In the genomic region with DNA sequence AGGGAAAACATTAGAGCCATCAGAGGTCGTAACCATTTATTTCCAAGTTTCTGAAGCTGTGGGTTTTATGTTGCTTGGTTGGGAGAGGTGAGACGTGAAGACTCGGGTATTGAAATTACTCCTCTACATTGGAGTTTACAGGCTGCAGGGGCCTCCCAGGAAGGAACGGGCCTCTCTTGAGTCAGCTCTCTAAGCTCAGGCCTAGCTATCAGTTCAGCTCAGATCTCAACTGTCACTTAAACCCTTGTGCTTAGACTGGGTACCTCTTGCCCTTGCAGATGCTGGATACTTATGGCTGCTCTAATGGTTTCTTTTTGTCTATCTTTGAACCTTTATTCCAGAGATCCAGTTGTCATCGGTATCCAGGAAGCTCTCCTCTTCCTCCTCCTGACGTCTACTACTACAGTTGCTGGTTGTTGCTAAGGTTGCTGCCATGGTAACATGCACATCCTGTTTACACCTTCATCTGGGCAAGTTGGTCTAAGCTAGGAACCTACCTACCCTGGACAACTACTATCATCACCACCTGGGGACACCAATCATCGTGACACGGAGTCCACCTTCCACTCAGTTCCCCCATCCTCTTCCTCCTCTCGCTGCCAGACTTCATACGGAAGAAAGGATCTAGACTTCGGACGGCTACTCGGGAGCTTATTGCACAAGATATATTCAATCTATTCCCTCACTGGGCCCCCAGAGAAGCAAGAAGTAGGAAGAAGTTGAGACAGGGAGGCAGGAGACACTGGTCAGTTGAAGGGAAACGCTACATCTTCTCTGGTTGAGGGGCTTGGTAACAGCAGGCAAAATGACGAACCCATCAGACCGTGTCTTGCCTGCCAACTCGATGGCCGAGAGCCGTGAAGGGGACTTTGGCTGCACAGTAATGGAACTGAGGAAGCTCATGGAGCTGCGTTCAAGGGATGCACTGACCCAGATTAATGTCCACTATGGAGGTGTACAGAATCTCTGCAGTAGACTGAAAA, we compare ENCODE assay signal across 8 cellular contexts. TPM values are rescaled to one million over a fixed set of nuclear protein-coding genes. Genes with fewer than 3 reads are reported as not detected.
DNase-seq lines count a peak whose midpoint lies in the region; ATAC-seq and TF ChIP-seq lines count a peak whose summit lies in the region.

No MANE protein-coding gene starts in this region.

- peaks cover 24% of the 10 kb centered on the region for H3K36me3 Mint-ChIP-seq in activated CD4-positive, alpha-beta T cell treated with anti-CD3 and anti-CD28 coated beads for 36 hours (ENCODE audit: low read depth)
- H3K36me3 Mint-ChIP-seq in activated CD8-positive, alpha-beta T cell treated with anti-CD3 and anti-CD28 coated beads, Interleukin-2, amount 10 ng/mL, durations not matched to agents 7 days and 5 days (ENCODE audit: low read depth) = peaks cover 64% of the 10 kb centered on the region
- peaks cover 15 to 43% (median 17%) of the 10 kb centered on the region in 3 donors for H3K36me3 Mint-ChIP-seq in immature natural killer cell

- no peak for TF ChIP-seq POLR2A in testis (IDR thresholded peaks at IDR 0.05)
- no peak for TF ChIP-seq POLR2A in thyroid gland (IDR thresholded peaks at IDR 0.05)

- peak overlapping the region; percentile 80 for H3K27ac Mint-ChIP-seq in activated CD4-positive, alpha-beta T cell treated with anti-CD3 and anti-CD28 coated beads for 36 hours
- H3K27ac Mint-ChIP-seq in activated CD8-positive, alpha-beta T cell treated with anti-CD3 and anti-CD28 coated beads, Interleukin-2, amount 10 ng/mL, durations not matched to agents 7 days and 5 days = peak overlapping the region; percentile 72
- H3K27ac Mint-ChIP-seq in immature natural killer cell = peak overlapping the region; percentile 91 to 96 (median 92)

- no peak for TF ChIP-seq CTCF in testis (IDR thresholded peaks at IDR 0.05)
- TF ChIP-seq CTCF in thyroid gland (IDR thresholded peaks at IDR 0.05) = no peak

- H3K9me3 Mint-ChIP-seq in activated CD4-positive, alpha-beta T cell treated with anti-CD3 and anti-CD28 coated beads for 36 hours (ENCODE audit: low read depth) = no peaks in the 10 kb centered on the region
- no peaks in the 10 kb centered on the region for H3K9me3 Mint-ChIP-seq in activated CD8-positive, alpha-beta T cell treated with anti-CD3 and anti-CD28 coated beads, Interleukin-2, amount 10 ng/mL, durations not matched to agents 7 days and 5 days (ENCODE audit: insufficient read depth)
- H3K9me3 Mint-ChIP-seq in immature natural killer cell = no peaks in the 10 kb centered on the region

- no peak overlapping the region for H3K27ac ChIP-seq in testis
- no peak overlapping the region for H3K27ac ChIP-seq in thyroid gland

- 81 to 86% methylated on average over 20 of the region's 20 CpGs for WGBS in testis, 2 donors
- 82 to 83% methylated on average over 20 of the region's 20 CpGs for WGBS in thyroid gland, 2 donors

- H3K27me3 ChIP-seq in testis = no peaks in the 10 kb centered on the region
- H3K27me3 ChIP-seq in thyroid gland = no peaks in the 10 kb centered on the region

- CTCF ChIA-PET in activated CD4-positive, alpha-beta T cell treated with anti-CD3 and anti-CD28 coated beads for 36 hours (lab: Charles Lee) = interaction anchor here (0.5 to 2.4 kb wide), 18 partner anchors 8 to 415 kb away, joined by 3 to 19 read pairs (median 4); a partner anchor contains a TSS
- CTCF ChIA-PET in activated CD8-positive, alpha-beta T cell treated with anti-CD3 and anti-CD28 coated beads, Interleukin-2, amount 10 ng/mL, durations not matched to agents 7 days and 5 days (lab: Charles Lee) = interaction anchor here (0.9 to 11.6 kb wide), 12 partner anchors 9 to 63 kb away, joined by 3 to 87 read pairs (median 4); a partner anchor contains a TSS

- intact Hi-C loops in activated CD4-positive, alpha-beta T cell treated with anti-CD3 and anti-CD28 coated beads for 36 hours (cut with DNase I, micrococcal nuclease) = loop anchor here in 1 of 2 experiments (1.0 to 2.0 kb wide), 3 partner anchors 29 to 56 kb away; a partner anchor contains a TSS
- intact Hi-C loops in testis (cut with DNase I; ENCODE audit: low total_unique reads) (no loop called here), thyroid gland (cut with DNase I) (no loop called here)

- H3K36me3 ChIP-seq in testis (ENCODE audit: low read depth, missing control alignments) (no peaks in the 10 kb centered on the region), thyroid gland (no peaks in the 10 kb centered on the region)

- POLR2A ChIA-PET in activated CD4-positive, alpha-beta T cell treated with anti-CD3 and anti-CD28 coated beads for 36 hours (lab: Charles Lee) = interaction anchor here (1.3 to 1.8 kb wide), 9 partner anchors 8 to 82 kb away, joined by 3 to 14 read pairs (median 6); a partner anchor contains a TSS
- POLR2A ChIA-PET in activated CD8-positive, alpha-beta T cell treated with anti-CD3 and anti-CD28 coated beads, Interleukin-2, amount 10 ng/mL, durations not matched to agents 7 days and 5 days (lab: Charles Lee) = interaction anchor here (0.6 to 1.6 kb wide), 9 partner anchors 9 to 927 kb away, joined by 3 to 8 read pairs (median 5); a partner anchor contains a TSS

- ATAC-seq in activated CD4-positive, alpha-beta T cell treated with anti-CD3 and anti-CD28 coated beads for 36 hours = peak; percentile 92
- peak; percentile 94 for ATAC-seq in activated CD8-positive, alpha-beta T cell treated with anti-CD3 and anti-CD28 coated beads, Interleukin-2, amount 10 ng/mL, durations not matched to agents 7 days and 5 days
- ATAC-seq in HG02870 (IDR thresholded peaks at IDR 0.05; ENCODE audit: unreplicated experiment) = no peak

- DNase-seq in activated CD4-positive, alpha-beta T cell treated with anti-CD3 and anti-CD28 coated beads for 36 hours = peak; percentile 73
- DNase-seq in activated CD4-positive, alpha-beta T cell treated with anti-CD3 and anti-CD28 coated beads for 1 hour = no peak
- DNase-seq in activated CD8-positive, alpha-beta T cell treated with anti-CD3 and anti-CD28 coated beads, Interleukin-2, amount 10 ng/mL, durations not matched to agents 7 days and 5 days = peak; percentile 82
- DNase-seq in immature natural killer cell (peak; percentile 72 to 80 (median 78)), testis (peak; percentile 36), thyroid gland (no peak), NCI-H1048 (lab: John Stamatoyannopoulos, UW) (no peak)

- no peaks in the 10 kb centered on the region for H3K9me3 ChIP-seq in testis
- H3K9me3 ChIP-seq in thyroid gland = no peaks in the 10 kb centered on the region

- peaks cover 37% of the 10 kb centered on the region for H3K4me1 Mint-ChIP-seq in activated CD4-positive, alpha-beta T cell treated with anti-CD3 and anti-CD28 coated beads for 36 hours
- peaks cover 35% of the 10 kb centered on the region for H3K4me1 Mint-ChIP-seq in activated CD8-positive, alpha-beta T cell treated with anti-CD3 and anti-CD28 coated beads, Interleukin-2, amount 10 ng/mL, durations not matched to agents 7 days and 5 days (ENCODE audit: low read depth)
- H3K4me1 Mint-ChIP-seq in immature natural killer cell = peaks cover 66 to 79% of the 10 kb centered on the region in 2 donors

- H3K4me3 ChIP-seq in testis (no peak overlapping the region), thyroid gland (replicated peaks in 1 of 3) (no peak overlapping the region)

- no peaks in the 10 kb centered on the region for H3K27me3 Mint-ChIP-seq in activated CD4-positive, alpha-beta T cell treated with anti-CD3 and anti-CD28 coated beads for 36 hours
- H3K27me3 Mint-ChIP-seq in activated CD8-positive, alpha-beta T cell treated with anti-CD3 and anti-CD28 coated beads, Interleukin-2, amount 10 ng/mL, durations not matched to agents 7 days and 5 days (ENCODE audit: low read depth) = no peaks in the 10 kb centered on the region
- peaks cover 2 to 7% (median 4%) of the 10 kb centered on the region in 3 donors for H3K27me3 Mint-ChIP-seq in immature natural killer cell (ENCODE audit: low read depth in 3 of 3)

- H3K4me1 ChIP-seq in testis (peaks cover 4% of the 10 kb centered on the region), thyroid gland (peaks cover 4 to 15% of the 10 kb centered on the region in 2 donors)

- peak overlapping the region; percentile 32 for H3K4me3 Mint-ChIP-seq in activated CD4-positive, alpha-beta T cell treated with anti-CD3 and anti-CD28 coated beads for 36 hours
- no peak overlapping the region for H3K4me3 Mint-ChIP-seq in activated CD8-positive, alpha-beta T cell treated with anti-CD3 and anti-CD28 coated beads, Interleukin-2, amount 10 ng/mL, durations not matched to agents 7 days and 5 days
- H3K4me3 Mint-ChIP-seq in immature natural killer cell = peak overlapping the region; percentile 1 to 55 (median 23)

RNA-seq across cellular contexts. Expression of a gene that starts 56.1 kb away (rescaled TPM):
- 10 to 100 TPM; 36.2 to 38.8 TPM for total RNA-seq in activated CD4-positive, alpha-beta T cell treated with anti-CD3 and anti-CD28 coated beads for 36 hours
- 10 to 100 TPM; 65.0 to 65.1 TPM for total RNA-seq in activated CD8-positive, alpha-beta T cell treated with anti-CD3 and anti-CD28 coated beads, Interleukin-2, amount 10 ng/mL, durations not matched to agents 7 days and 5 days
- polyA plus RNA-seq in immature natural killer cell (10 to 100 TPM; 24.5 to 63.1 (median 36.8) TPM), testis (ENCODE audit: insufficient read depth, low read depth, low replicate concordance) (124 TPM)
- total RNA-seq in testis (100 to 1,000 TPM; 124 to 125 TPM), thyroid gland (10 to 100 TPM; 41.3 to 46.1 (median 42.7) TPM)

Comparison
In these comparisons a context has a peak if more than half of its experiments do, and no peak if none do; other contexts are left out.
1. DNase-seq: peak in activated CD4-positive, alpha-beta T cell treated with anti-CD3 and anti-CD28 coated beads for 36 hours (single experiment), activated CD8-positive, alpha-beta T cell treated with anti-CD3 and anti-CD28 coated beads, Interleukin-2, amount 10 ng/mL, durations not matched to agents 7 days and 5 days (single experiment), immature natural killer cell (3 of 3) and testis (single experiment); none in activated CD4-positive, alpha-beta T cell treated with anti-CD3 and anti-CD28 coated beads for 1 hour (single experiment), thyroid gland (0 of 2) and NCI-H1048 (single experiment).
2. Peak in every context shown above with its lines, with median percentiles within 50 percentile points of each other: H3K27ac Mint-ChIP-seq.